In the genomic region with DNA sequence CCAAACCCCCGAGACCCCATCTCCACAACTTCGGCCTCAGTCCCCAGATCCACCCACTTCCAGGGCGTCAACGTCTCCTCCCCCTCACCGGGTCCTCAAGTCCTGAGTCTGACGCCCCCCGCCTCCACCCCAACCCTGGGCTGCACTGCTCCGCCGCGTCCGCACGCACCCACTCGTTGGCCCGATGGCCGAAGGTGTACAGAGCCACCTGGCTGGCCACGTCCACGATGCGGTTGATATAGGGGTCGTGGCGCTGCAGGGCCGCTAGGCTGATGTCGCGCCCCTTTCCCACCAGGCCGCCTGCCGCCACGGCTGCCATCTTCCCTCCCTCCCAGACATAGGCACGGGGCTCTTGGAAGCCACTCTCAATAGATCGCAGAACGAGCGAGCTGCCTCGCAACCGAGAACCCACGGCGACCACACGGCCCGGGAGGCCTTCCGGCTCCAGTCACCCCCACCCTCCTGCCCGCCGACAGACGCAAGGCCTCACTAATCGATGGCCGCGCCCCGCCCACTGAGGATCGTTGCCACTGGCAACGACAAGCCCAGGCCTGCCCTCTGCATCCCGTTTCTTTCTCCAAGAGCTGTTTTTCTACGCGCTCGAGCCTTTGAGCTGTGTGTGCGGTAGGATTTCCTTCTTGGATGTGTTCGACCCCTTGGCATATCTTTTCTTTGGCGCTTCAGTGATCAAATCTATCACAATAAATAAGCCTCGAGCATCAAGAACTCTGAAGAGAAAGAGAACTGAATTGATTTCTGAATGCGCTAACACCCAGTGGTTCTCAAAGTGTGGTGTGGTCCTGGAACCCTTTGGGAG, we compare ENCODE assay signal across 8 cellular contexts. TPM values are rescaled to one million over a fixed set of nuclear protein-coding genes. Genes with fewer than 3 reads are reported as not detected.
DNase-seq lines count a peak whose midpoint lies in the region; ATAC-seq, FAIRE-seq and TF ChIP-seq lines count a peak whose summit lies in the region.

TSS of gene DCP1B (minus strand) at position 345 of the 817 bp plus-strand sequence. CDS start at position 319, 26 bp downstream.

- H3K4me3 ChIP-seq in AG04449 (ENCODE audit: low read depth, low read length), result peak within 1 kb of the TSS; percentile 99
- H3K4me3 ChIP-seq in WI38 (ENCODE audit: low read depth, low read length), result peak within 1 kb of the TSS; percentile 90
- H3K4me3 ChIP-seq in bronchial epithelial cell (ENCODE audit: low read depth, low read length), result peak within 1 kb of the TSS; percentile 96
- H3K4me3 ChIP-seq in small intestine (ENCODE audit: low read depth in 1 of 2, low read length in 2 of 2), result peak within 1 kb of the TSS; percentile 89 to 90

- peak within 1 kb of the TSS; percentile 75 to 94 for H3K27ac ChIP-seq in small intestine (ENCODE audit: low read depth in 1 of 2, low read length in 1 of 2)

- DNase-seq in AG04449 (ENCODE audit: low read depth, low spot score) (peak; percentile 85), NCI-H2227 (lab: John Stamatoyannopoulos, UW; ENCODE audit: unreplicated experiment) (peak; percentile 87), bronchial epithelial cell (ENCODE audit: low read depth) (peak; percentile 89), iPS-NIHi11 (ENCODE audit: low spot score) (peak; percentile 97), small intestine (peak; percentile 94)

- CTCF ChIA-PET in AG04449 (lab: Yijun Ruan, JAX), result interaction anchor here (1.2 to 1.7 kb wide), 2 partner anchors 30 to 64 kb away, joined by 6 read pairs; no protein-coding TSS in a partner anchor

- ATAC-seq in GM18870 (IDR thresholded peaks at IDR 0.05; ENCODE audit: unreplicated experiment) (peak; percentile 94), HG03139 (IDR thresholded peaks at IDR 0.05; ENCODE audit: unreplicated experiment) (peak; percentile 97)

- no peaks in the 10 kb centered on the region for H3K9me3 ChIP-seq in small intestine (ENCODE audit: control insufficient read depth, low read depth)

- no peak for FAIRE-seq in bronchial epithelial cell (lab: Jason Lieb, UNC)
- no peak for FAIRE-seq in small intestine (lab: Jason Lieb, UNC)

- 4% methylated on average over 52 to 55 of the region's 55 CpGs for WGBS in small intestine, 3 donors

- H3K4me1 ChIP-seq in small intestine (ENCODE audit: control insufficient read depth in 2 of 2, insufficient read depth in 1 of 2, low read depth in 1 of 2, low read length in 1 of 2), result peaks cover 1 to 8% of the 10 kb centered on the region in 2 donors

- H3K27me3 ChIP-seq in bronchial epithelial cell (ENCODE audit: control insufficient read depth, insufficient read depth, low read length) (no peaks in the 10 kb centered on the region), small intestine (ENCODE audit: control insufficient read depth in 2 of 2, insufficient read depth in 2 of 2, low read length in 2 of 2) (no peaks in the 10 kb centered on the region)

- POLR2A ChIA-PET in AG04449 (lab: Yijun Ruan, JAX), result interaction anchor here (0.6 to 1.2 kb wide), 5 partner anchors 10 to 280 kb away, joined by 3 to 7 read pairs (median 3); no protein-coding TSS in a partner anchor

- TF ChIP-seq CTCF in AG04449 (IDR thresholded peaks at IDR 0.05; ENCODE audit: insufficient read depth, low read length, missing control alignments) (peak; percentile 0), WI38 (IDR thresholded peaks at IDR 0.05; ENCODE audit: low read depth, low read length) (no peak), bronchial epithelial cell (IDR thresholded peaks at IDR 0.05; ENCODE audit: insufficient read depth, low read length, severe bottlenecking) (no peak)

- H3K36me3 ChIP-seq in bronchial epithelial cell (ENCODE audit: control insufficient read depth, insufficient read depth, low read length) (no peaks in the 10 kb centered on the region), small intestine (ENCODE audit: control insufficient read depth in 2 of 2, insufficient read depth in 2 of 2, low read length in 2 of 2) (no peaks in the 10 kb centered on the region)

RNA-seq across cellular contexts. Expression of gene DCP1B, which starts in this region (rescaled TPM):
- 1.3 and 2.9 TPM in 2 replicates for total RNA-seq in bronchial epithelial cell
- polyA plus RNA-seq in small intestine, result 1 to 10 TPM; 4.5 to 7.9 (median 7.8) TPM

Comparison
In these comparisons a context has a peak if more than half of its experiments do, and no peak if none do; other contexts are left out.
1. Peak in every context shown above with its lines: DNase-seq, ATAC-seq, H3K4me3 ChIP-seq and H3K27ac ChIP-seq.